In genomic region chr3:139941580-139941979, GRCh38 we compare ENCODE assay signal across 17 cellular contexts. TPM values are rescaled to one million over a fixed set of nuclear protein-coding genes. Genes with fewer than 3 reads are reported as not detected.
DNase-seq lines count a peak whose midpoint lies in the region; ATAC-seq and TF ChIP-seq lines count a peak whose summit lies in the region.
"Had no signal": no experiment of that assay in that cellular context is flagged by ENCODE, and none has a peak within 500 bp of the region (broad histone marks: within the 10 kb centered on the region; RNA-seq: fewer than 3 reads in every experiment).

No MANE protein-coding gene starts in this region.

- intact Hi-C loops in testis (cut with DNase I; ENCODE audit: low total_unique reads): no loop called here
- intact Hi-C loops in A673 (cut with micrococcal nuclease; ENCODE audit: unreplicated experiment): no loop called here

- POLR2A ChIA-PET in A673 (lab: Charles Lee; ENCODE audit: low non-redundant PET): no interaction called here

- H3K4me3 ChIP-seq in testis (no peak overlapping the region), A673 (ENCODE audit: low read depth, low read length, poor library complexity, severe bottlenecking) (no peak overlapping the region)
- H3K4me3 ChIP-seq: GM23248 had no signal

- 91 to 94% methylated on average over 4 of the region's 4 CpGs for WGBS in testis, 2 donors

- no TSS peak for BruUV-seq in A673 (replicated peaks; lab: Mats Ljungman, UMichigan)

- no peak for ATAC-seq in GM19023 (IDR thresholded peaks at IDR 0.05; ENCODE audit: unreplicated experiment)
- ATAC-seq: CD8-positive, alpha-beta T cell had no signal

- peak overlapping the region; percentile 41 for H3K27ac ChIP-seq in 22Rv1
- peak overlapping the region; percentile 53; the same call in 1 of the 2 replicates for H3K27ac ChIP-seq in C4-2B
- H3K27ac ChIP-seq in testis: no peak overlapping the region
- H3K27ac ChIP-seq in A673 (ENCODE audit: low read depth, low read length, poor library complexity, severe bottlenecking): no peak overlapping the region
- H3K27ac ChIP-seq: GM23248 had no signal

- no peak for TF ChIP-seq POLR2A in testis (IDR thresholded peaks at IDR 0.05)

- H3K36me3 ChIP-seq in testis (ENCODE audit: low read depth, missing control alignments) (no peaks in the 10 kb centered on the region), A673 (ENCODE audit: insufficient read depth, low read length, poor library complexity, severe bottlenecking) (no peaks in the 10 kb centered on the region)

- H3K4me1 ChIP-seq in testis: no peaks in the 10 kb centered on the region
- no peaks in the 10 kb centered on the region for H3K4me1 ChIP-seq in A673 (ENCODE audit: insufficient read depth, low read length, poor library complexity, severe bottlenecking)
- H3K4me1 ChIP-seq: Caco-2 had no signal

- no peak overlapping the region for H3K4me3 Mint-ChIP-seq in osteocyte (ENCODE audit: unreplicated experiment)
- H3K4me3 Mint-ChIP-seq: CD4-positive, CD25-positive, alpha-beta regulatory T cell; CD8-positive, alpha-beta T cell had no signal

- H3K27me3 ChIP-seq in testis: no peaks in the 10 kb centered on the region
- peaks cover 8% of the 10 kb centered on the region for H3K27me3 ChIP-seq in A673 (replicated peaks; ENCODE audit: insufficient read depth, low read depth, low read length, poor library complexity)

- TF ChIP-seq CTCF in 22Rv1 (IDR thresholded peaks at IDR 0.05) (no peak), C4-2B (conservative IDR thresholded peaks at IDR 0.05) (no peak), osteocyte (IDR thresholded peaks at IDR 0.05) (no peak), testis (IDR thresholded peaks at IDR 0.05) (no peak), A673 (conservative IDR thresholded peaks at IDR 0.05; ENCODE audit: low read depth, low read length) (no peak)

- H3K27ac Mint-ChIP-seq in osteocyte (ENCODE audit: unreplicated experiment): no peak overlapping the region
- H3K27ac Mint-ChIP-seq: CD4-positive, CD25-positive, alpha-beta regulatory T cell; CD8-positive, alpha-beta T cell had no signal

- DNase-seq in NCI-H2029 treated with DMSO at 0.1 percent for 48 hours (lab: John Stamatoyannopoulos, UW) (peak; percentile 16), osteocyte (ENCODE audit: extremely low spot score, unreplicated experiment) (peak; percentile 13), testis (no peak), A673 (ENCODE audit: low spot score) (no peak)
- DNase-seq: C1 segment of cervical spinal cord; Caco-2; CD4-positive, CD25-positive, alpha-beta regulatory T cell; CD8-positive, alpha-beta T cell; DMS153; DMS79 treated with DMSO at 0.1 percent for 48 hours; GF-D8; GM23248; H7; HCEC 1CT had no signal

- peaks cover 18% of the 10 kb centered on the region for H3K36me3 Mint-ChIP-seq in osteocyte (ENCODE audit: unreplicated experiment)
- H3K36me3 Mint-ChIP-seq: CD4-positive, CD25-positive, alpha-beta regulatory T cell; CD8-positive, alpha-beta T cell had no signal

- no peaks in the 10 kb centered on the region for H3K9me3 Mint-ChIP-seq in osteocyte (ENCODE audit: unreplicated experiment)
- H3K9me3 Mint-ChIP-seq: CD8-positive, alpha-beta T cell had no signal

- H3K9me3 ChIP-seq in testis (no peaks in the 10 kb centered on the region), A673 (ENCODE audit: low read depth, low read length, poor library complexity, severe bottlenecking) (no peaks in the 10 kb centered on the region)
- H3K9me3 ChIP-seq: Caco-2 had no signal

- H3K27me3 Mint-ChIP-seq in osteocyte (ENCODE audit: unreplicated experiment): no peaks in the 10 kb centered on the region

- peaks cover 22% of the 10 kb centered on the region for H3K4me1 Mint-ChIP-seq in osteocyte (ENCODE audit: unreplicated experiment)
- H3K4me1 Mint-ChIP-seq: CD4-positive, CD25-positive, alpha-beta regulatory T cell had no signal

- CTCF ChIA-PET in A673 (lab: Charles Lee): no interaction called here

RNA-seq across cellular contexts. Expression of gene CLSTN2, which starts 6.6 kb away (rescaled TPM):
- total RNA-seq in osteocyte: 143 and 161 TPM in 2 replicates
- total RNA-seq in testis: 1 to 10 TPM; 3.8 to 5.7 TPM
- 3.1 TPM for polyA plus RNA-seq in testis (ENCODE audit: insufficient read depth, low read depth, low replicate concordance)
- total RNA-seq in A673 (2021): 41.0 and 50.7 TPM in 2 replicates
- total RNA-seq: CD4-positive, CD25-positive, alpha-beta regulatory T cell; CD8-positive, alpha-beta T cell; GM23248 had no signal
- polyA plus RNA-seq: CD4-positive, CD25-positive, alpha-beta regulatory T cell; GM23248 had no signal

Comparison
In these comparisons a context has a peak if more than half of its experiments do, and no peak if none do; other contexts are left out.
1. H3K27ac ChIP-seq: peak in 22Rv1 (single experiment) and C4-2B (single experiment); none in testis (0 of 2) and A673 (single experiment).
2. DNase-seq: peak in NCI-H2029 treated with DMSO at 0.1 percent for 48 hours (single experiment) and osteocyte (single experiment); none in testis (single experiment) and A673 (single experiment).